In genomic region chr11:31968774-31969433, GRCh38 we compare ENCODE assay signal across 12 cellular contexts.
DNase-seq lines count a peak whose midpoint lies in the region; ATAC-seq and TF ChIP-seq lines count a peak whose summit lies in the region.
"Had no signal": no experiment of that assay in that cellular context is flagged by ENCODE, and none has a peak within 500 bp of the region (broad histone marks: within the 10 kb centered on the region; RNA-seq: fewer than 3 reads in every experiment).

No MANE protein-coding gene starts in this region.

- CTCF ChIA-PET in activated CD4-positive, alpha-beta memory T cell treated with anti-CD3 and anti-CD28 coated beads for 36 hours (lab: Charles Lee) = interaction anchor here (0.7 to 2.0 kb wide), 2 partner anchors 11 to 133 kb away, joined by 3 to 11 read pairs; no protein-coding TSS in a partner anchor

- H3K27me3 ChIP-seq in testis = no peaks in the 10 kb centered on the region
- H3K27me3 ChIP-seq: ascending aorta, left lung had no signal

- no peaks in the 10 kb centered on the region for H3K36me3 ChIP-seq in testis (ENCODE audit: low read depth, missing control alignments)
- H3K36me3 ChIP-seq: ascending aorta, left lung had no signal

- no peaks in the 10 kb centered on the region for H3K27me3 Mint-ChIP-seq in activated CD4-positive, alpha-beta memory T cell treated with anti-CD3 and anti-CD28 coated beads for 36 hours

- H3K27ac Mint-ChIP-seq in activated CD4-positive, alpha-beta memory T cell treated with anti-CD3 and anti-CD28 coated beads for 36 hours = no peak overlapping the region

- TF ChIP-seq CTCF in testis (IDR thresholded peaks at IDR 0.05) = no peak

- H3K9me3 Mint-ChIP-seq in activated CD4-positive, alpha-beta memory T cell treated with anti-CD3 and anti-CD28 coated beads for 36 hours = no peaks in the 10 kb centered on the region

- no peaks in the 10 kb centered on the region for H3K36me3 Mint-ChIP-seq in activated CD4-positive, alpha-beta memory T cell treated with anti-CD3 and anti-CD28 coated beads for 36 hours

- intact Hi-C loops in activated CD4-positive, alpha-beta memory T cell treated with anti-CD3 and anti-CD28 coated beads for 36 hours (cut with micrococcal nuclease) = no loop called here
- intact Hi-C loops in testis (cut with DNase I; ENCODE audit: low total_unique reads) = no loop called here

- H3K27ac ChIP-seq in testis = no peak overlapping the region
- H3K27ac ChIP-seq: ascending aorta, C4-2B, left lung had no signal

- WGBS in testis, 2 donors = 43 to 46% methylated on average over 13 of the region's 13 CpGs

- H3K4me3 Mint-ChIP-seq in activated CD4-positive, alpha-beta memory T cell treated with anti-CD3 and anti-CD28 coated beads for 36 hours = no peak overlapping the region

- no peaks in the 10 kb centered on the region for H3K4me1 Mint-ChIP-seq in activated CD4-positive, alpha-beta memory T cell treated with anti-CD3 and anti-CD28 coated beads for 36 hours (ENCODE audit: low read depth)

- POLR2A ChIA-PET in activated CD4-positive, alpha-beta memory T cell treated with anti-CD3 and anti-CD28 coated beads for 36 hours (lab: Charles Lee) = no interaction called here

- no peaks in the 10 kb centered on the region for H3K9me3 ChIP-seq in testis
- H3K9me3 ChIP-seq: ascending aorta had no signal

- H3K4me3 ChIP-seq in testis = no peak overlapping the region
- H3K4me3 ChIP-seq: ascending aorta, left lung had no signal

- DNase-seq in Ammon's horn (ENCODE audit: low spot score) = peak; percentile 11
- DNase-seq in LHCN-M2 (ENCODE audit: low read depth) = peak; percentile 90
- peak; percentile 49 for DNase-seq in amniotic epithelial cell (ENCODE audit: low read depth)
- DNase-seq in hepatic stellate cell (ENCODE audit: low spot score) = peak; percentile 55
- no peak for DNase-seq in middle frontal gyrus (ENCODE audit: extremely low spot score, low spot score)
- no peak for DNase-seq in activated CD4-positive, alpha-beta memory T cell treated with anti-CD3 and anti-CD28 coated beads for 36 hours
- no peak for DNase-seq in testis
- DNase-seq: stimulated activated CD4-positive, alpha-beta T cell treated with anti-CD3 and anti-CD28 coated beads, Interleukin-4, amount 100 ng/mL, for 24 hours had no signal

- no peaks in the 10 kb centered on the region for H3K4me1 ChIP-seq in testis
- H3K4me1 ChIP-seq: ascending aorta, left lung had no signal

- no peak for ATAC-seq in GM21786 (IDR thresholded peaks at IDR 0.05; ENCODE audit: unreplicated experiment)
- ATAC-seq: left lung had no signal

- no peak for TF ChIP-seq POLR2A in testis (IDR thresholded peaks at IDR 0.05)

Comparison
In these comparisons a context has a peak if more than half of its experiments do, and no peak if none do; other contexts are left out.
1. DNase-seq: peak in Ammon's horn (single experiment), LHCN-M2 (single experiment), amniotic epithelial cell (single experiment) and hepatic stellate cell (single experiment); none in middle frontal gyrus (single experiment), activated CD4-positive, alpha-beta memory T cell treated with anti-CD3 and anti-CD28 coated beads for 36 hours (single experiment) and testis (single experiment).